Comparison of ENCODE assay signal across 11 cellular contexts in the genomic region with DNA sequence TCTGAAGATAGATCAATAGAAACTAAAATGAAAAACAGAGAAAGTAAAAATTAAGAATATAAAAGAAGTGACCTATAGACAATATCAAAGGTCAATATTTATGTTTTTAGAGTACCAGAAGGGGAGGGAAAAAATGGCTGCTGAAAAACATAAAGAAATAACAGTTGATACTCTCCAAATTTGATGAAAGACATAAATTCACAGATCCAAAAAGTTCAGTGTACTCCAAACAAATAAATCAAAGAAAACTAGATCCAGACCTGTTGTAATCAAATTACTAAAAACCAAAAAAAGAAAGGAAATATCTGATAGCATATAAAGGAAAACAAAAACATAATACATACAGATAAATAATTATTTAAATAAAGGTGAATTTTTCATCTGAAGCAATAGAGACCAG.
"Had no signal": no experiment of that assay in that cellular context is flagged by ENCODE, and none has a peak within 500 bp of the region (broad histone marks: within the 10 kb centered on the region; RNA-seq: fewer than 3 reads in every experiment).

No MANE protein-coding gene starts in this region.

- ATAC-seq: GM23338, HCT116 had no signal

- DNase-seq: GM23248, GOT3, H7, H9, HCEC 1CT, HFFc6 had no signal

- H3K9me3 ChIP-seq: HAP-1 had no signal

- H3K4me3 ChIP-seq: GM23248, GM23338, HAP-1 had no signal

- H3K27ac ChIP-seq: GM23248 had no signal

- H3K4me1 ChIP-seq: HAP-1 had no signal

- H3K36me3 ChIP-seq: HAP-1 had no signal

- FAIRE-seq: H1, H54 had no signal
